7 cellular contexts compared by ENCODE assay signal in genomic region chr1:983736-984475, GRCh38. TPM values are rescaled to one million over a fixed set of nuclear protein-coding genes. Genes with fewer than 3 reads are reported as not detected.
A peak's percentile ranks its signal among the peaks of the same experiment; 100 is the strongest.
DNase-seq lines count a peak whose midpoint lies in the region; ATAC-seq, FAIRE-seq and TF ChIP-seq lines count a peak whose summit lies in the region.
"Had no signal": no experiment of that assay in that cellular context is flagged by ENCODE, and none has a peak within 500 bp of the region (broad histone marks: within the 10 kb centered on the region; RNA-seq: fewer than 3 reads in every experiment).

No MANE protein-coding gene starts in this region.

- peaks cover 46% of the 10 kb centered on the region for H3K27me3 Mint-ChIP-seq in type B pancreatic cell

- no peaks in the 10 kb centered on the region for H3K9me3 ChIP-seq in kidney (ENCODE audit: control insufficient read depth in 1 of 2, low read length in 2 of 2)

- ATAC-seq in HG03045 (IDR thresholded peaks at IDR 0.05; ENCODE audit: unreplicated experiment) = no peak

- H3K4me1 Mint-ChIP-seq in type B pancreatic cell (ENCODE audit: unreplicated experiment) = no peaks in the 10 kb centered on the region

- peak; percentile 7 to 46 (median 39) for DNase-seq in NCI-H1417 (lab: John Stamatoyannopoulos, UW)
- DNase-seq in NCI-H1417 treated with DMSO at 0.1 percent for 48 hours (lab: John Stamatoyannopoulos, UW) = no peak
- DNase-seq in activated T-cell treated with anti-CD3 and anti-CD28 coated beads, Interleukin-2, amount 50 U/mL, for 48 hours = peak; percentile 71 to 80
- peak; percentile 80 for DNase-seq in kidney
- no peak for DNase-seq in type B pancreatic cell (ENCODE audit: extremely low spot score, unreplicated experiment)

- H3K27ac ChIP-seq in kidney (ENCODE audit: low read depth in 2 of 2, low read length in 2 of 2) = no peak overlapping the region

- H3K9me3 Mint-ChIP-seq in type B pancreatic cell = no peaks in the 10 kb centered on the region

- H3K9ac ChIP-seq in kidney (ENCODE audit: low read length in 2 of 2) = no peak overlapping the region

- H3K4me1 ChIP-seq in kidney (ENCODE audit: control insufficient read depth in 1 of 2, insufficient read depth in 1 of 2, low read depth in 1 of 2, low read length in 2 of 2) = no peaks in the 10 kb centered on the region

- intact Hi-C loops in kidney (cut with DNase I) = no loop called here

- no peak overlapping the region for H3K4me3 Mint-ChIP-seq in type B pancreatic cell

- H3K27ac Mint-ChIP-seq in type B pancreatic cell = no peak overlapping the region

- no peaks in the 10 kb centered on the region for H3K36me3 ChIP-seq in kidney (ENCODE audit: control insufficient read depth in 1 of 2, insufficient read depth in 2 of 2, low read length in 2 of 2)

- FAIRE-seq in kidney (lab: Jason Lieb, UNC) = no peak
- FAIRE-seq: G401.6 had no signal

- TF ChIP-seq CTCF in kidney (IDR thresholded peaks at IDR 0.05; ENCODE audit: borderline replicate concordance, extremely low read depth, insufficient read depth) = peak; percentile 83
- peak; percentile 96 for TF ChIP-seq CTCF in type B pancreatic cell (conservative IDR thresholded peaks at IDR 0.05)

- H3K4me3 ChIP-seq in kidney (ENCODE audit: low read length in 2 of 2) = no peak overlapping the region

- no peaks in the 10 kb centered on the region for H3K36me3 Mint-ChIP-seq in type B pancreatic cell

RNA-seq across cellular contexts. Expression of gene PERM1, which starts 2.0 kb away (rescaled TPM):
- total RNA-seq in kidney (0.25 TPM), type B pancreatic cell (ENCODE audit: low replicate concordance) (0.34 and 0.62 TPM in 2 replicates)
- 0.86 TPM for polyA plus RNA-seq in kidney (ENCODE audit: insufficient read depth, low read depth, low replicate concordance)

RNA-seq across cellular contexts. Expression of gene HES4, which starts 16.0 kb away (rescaled TPM):
- total RNA-seq in kidney (32.0 TPM), type B pancreatic cell (ENCODE audit: low replicate concordance) (37.6 and 54.1 TPM in 2 replicates)
- polyA plus RNA-seq in kidney (ENCODE audit: insufficient read depth, low read depth, low replicate concordance) = 15.8 TPM

RNA-seq across cellular contexts. Expression of gene PLEKHN1, which starts 17.6 kb away (rescaled TPM):
- 14.3 TPM for total RNA-seq in kidney
- polyA plus RNA-seq in kidney (ENCODE audit: insufficient read depth, low read depth, low replicate concordance) = not detected
- 6.4 and 16.7 TPM in 2 replicates for total RNA-seq in type B pancreatic cell (ENCODE audit: low replicate concordance)

RNA-seq across cellular contexts. Expression of gene KLHL17, which starts 23.5 kb away (rescaled TPM):
- 11.5 TPM for total RNA-seq in kidney
- 6.9 TPM for polyA plus RNA-seq in kidney (ENCODE audit: insufficient read depth, low read depth, low replicate concordance)
- total RNA-seq in type B pancreatic cell (ENCODE audit: low replicate concordance) = 31.5 and 42.2 TPM in 2 replicates

RNA-seq across cellular contexts. Expression of gene NOC2L, which starts 24.9 kb away (rescaled TPM):
- total RNA-seq in kidney (65.5 TPM), type B pancreatic cell (ENCODE audit: low replicate concordance) (75.1 and 87.2 TPM in 2 replicates)
- 42.4 TPM for polyA plus RNA-seq in kidney (ENCODE audit: insufficient read depth, low read depth, low replicate concordance)

Comparison
In these comparisons a context has a peak if more than half of its experiments do, and no peak if none do; other contexts are left out.
1. DNase-seq: peak in NCI-H1417 (3 of 3), activated T-cell treated with anti-CD3 and anti-CD28 coated beads, Interleukin-2, amount 50 U/mL, for 48 hours (2 of 2) and kidney (single experiment); none in NCI-H1417 treated with DMSO at 0.1 percent for 48 hours (single experiment) and type B pancreatic cell (single experiment).